8 cellular contexts compared by ENCODE assay signal in the genomic region with DNA sequence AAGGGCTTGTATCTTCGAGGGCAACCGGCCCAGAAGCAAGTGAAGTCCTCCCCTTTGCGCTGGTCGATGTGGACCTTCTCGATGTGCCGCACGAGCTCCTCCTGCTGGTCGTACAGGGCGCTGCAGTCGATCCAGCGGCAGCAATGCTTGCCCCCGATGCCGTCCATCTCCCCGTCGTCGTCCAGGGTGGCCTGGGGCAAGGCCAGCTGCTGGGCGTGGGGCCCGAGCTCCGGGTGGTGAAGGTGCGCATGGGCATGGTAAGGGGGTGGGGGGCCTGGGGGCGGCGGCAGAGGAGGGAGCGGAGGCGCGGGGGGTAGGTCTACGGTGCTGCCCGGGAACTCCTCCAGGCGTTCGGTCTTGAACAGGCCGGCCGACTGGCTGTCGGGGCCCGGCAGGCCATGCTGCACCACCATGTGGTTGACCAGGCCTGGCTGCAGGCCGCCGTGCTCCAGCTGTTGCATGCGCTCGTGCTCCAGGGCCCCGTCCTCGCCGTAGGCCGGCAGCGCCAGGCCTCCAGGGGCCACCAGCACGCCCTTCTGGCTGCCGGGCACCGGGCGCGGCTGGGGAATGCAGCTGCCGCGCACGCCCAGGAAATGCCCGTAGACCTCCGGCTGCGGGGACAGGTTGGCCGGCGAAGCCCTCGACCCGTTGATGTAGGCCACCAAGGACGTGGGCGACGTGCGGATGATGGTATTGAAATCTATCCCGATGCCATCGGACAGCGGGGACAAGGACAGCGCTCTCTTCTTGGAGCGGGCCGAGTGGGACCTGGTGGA.
DNase-seq lines count a peak whose midpoint lies in the region; ATAC-seq and TF ChIP-seq lines count a peak whose summit lies in the region.

No MANE protein-coding gene starts in this region.

- intact Hi-C loops in activated T-helper 1 cell treated with anti-CD3 and anti-CD28 coated beads, Interleukin-12 subunit alpha, Interleukin-12 subunit beta, Interleukin-2, Interleukin-4 antibody, amounts not matched to agents 30 ng/mL and 10 ng/mL and 1 ng/mL, durations not matched to agents 14 hours and 24 hours and 36 hours (cut with micrococcal nuclease): loop anchor here (1.0 to 5.0 kb wide), 4 partner anchors 219 to 876 kb away; no protein-coding TSS in a partner anchor

- no peaks in the 10 kb centered on the region for H3K4me1 Mint-ChIP-seq in activated T-helper 1 cell treated with anti-CD3 and anti-CD28 coated beads, Interleukin-12 subunit alpha, Interleukin-12 subunit beta, Interleukin-2, Interleukin-4 antibody, amounts not matched to agents 30 ng/mL and 10 ng/mL and 1 ng/mL, durations not matched to agents 14 hours and 24 hours and 36 hours (ENCODE audit: low read depth)
- no peaks in the 10 kb centered on the region for H3K4me1 Mint-ChIP-seq in immature natural killer cell

- ATAC-seq in stimulated activated naive CD8-positive, alpha-beta T cell treated with anti-CD3 and anti-CD28 coated beads, Interleukin-15, Interleukin-2, amounts not matched to agents 100 U/mL and 50 U/mL, for 24 hours: no peak

- no peaks in the 10 kb centered on the region for H3K36me3 Mint-ChIP-seq in activated T-helper 1 cell treated with anti-CD3 and anti-CD28 coated beads, Interleukin-12 subunit alpha, Interleukin-12 subunit beta, Interleukin-2, Interleukin-4 antibody, amounts not matched to agents 30 ng/mL and 10 ng/mL and 1 ng/mL, durations not matched to agents 14 hours and 24 hours and 36 hours (ENCODE audit: low read depth)
- no peaks in the 10 kb centered on the region for H3K36me3 Mint-ChIP-seq in immature natural killer cell

- TF ChIP-seq CTCF in GM12872 (IDR thresholded peaks at IDR 0.05; ENCODE audit: insufficient read depth, low read depth, low read length): peak; percentile 95

- H3K9me3 Mint-ChIP-seq in activated T-helper 1 cell treated with anti-CD3 and anti-CD28 coated beads, Interleukin-12 subunit alpha, Interleukin-12 subunit beta, Interleukin-2, Interleukin-4 antibody, amounts not matched to agents 30 ng/mL and 10 ng/mL and 1 ng/mL, durations not matched to agents 14 hours and 24 hours and 36 hours: no peaks in the 10 kb centered on the region
- no peaks in the 10 kb centered on the region for H3K9me3 Mint-ChIP-seq in immature natural killer cell

- DNase-seq in MV-4-11 (lab: John Stamatoyannopoulos, UW): peak; percentile 8
- DNase-seq in activated T-helper 1 cell treated with anti-CD3 and anti-CD28 coated beads, Interleukin-12 subunit alpha, Interleukin-12 subunit beta, Interleukin-2, Interleukin-4 antibody, amounts not matched to agents 30 ng/mL and 10 ng/mL and 1 ng/mL, durations not matched to agents 14 hours and 24 hours and 36 hours (ENCODE audit: low spot score): peak; percentile 13
- DNase-seq in immature natural killer cell: peak; percentile 14 to 16 (median 14)
- DNase-seq in stimulated activated naive CD8-positive, alpha-beta T cell treated with anti-CD3 and anti-CD28 coated beads, Interleukin-15, Interleukin-2, amounts not matched to agents 100 U/mL and 50 U/mL, for 24 hours: peak; percentile 53
- no peak for DNase-seq in HPDE6-E6E7 (ENCODE audit: extremely low spot score)
- DNase-seq in NCI-H446 treated with DMSO at 0.1 percent for 48 hours (lab: John Stamatoyannopoulos, UW): no peak
- no peak for DNase-seq in SHP77 treated with DMSO at 0.1 percent for 48 hours (lab: John Stamatoyannopoulos, UW)

- H3K4me3 Mint-ChIP-seq in activated T-helper 1 cell treated with anti-CD3 and anti-CD28 coated beads, Interleukin-12 subunit alpha, Interleukin-12 subunit beta, Interleukin-2, Interleukin-4 antibody, amounts not matched to agents 30 ng/mL and 10 ng/mL and 1 ng/mL, durations not matched to agents 14 hours and 24 hours and 36 hours: no peak overlapping the region
- H3K4me3 Mint-ChIP-seq in immature natural killer cell: no peak overlapping the region

- H3K27me3 Mint-ChIP-seq in activated T-helper 1 cell treated with anti-CD3 and anti-CD28 coated beads, Interleukin-12 subunit alpha, Interleukin-12 subunit beta, Interleukin-2, Interleukin-4 antibody, amounts not matched to agents 30 ng/mL and 10 ng/mL and 1 ng/mL, durations not matched to agents 14 hours and 24 hours and 36 hours (ENCODE audit: insufficient read depth): no peaks in the 10 kb centered on the region
- H3K27me3 Mint-ChIP-seq in immature natural killer cell (ENCODE audit: low read depth in 3 of 3): peaks cover 0 to 6% (median 2%) of the 10 kb centered on the region in 3 donors

- H3K27ac Mint-ChIP-seq in activated T-helper 1 cell treated with anti-CD3 and anti-CD28 coated beads, Interleukin-12 subunit alpha, Interleukin-12 subunit beta, Interleukin-2, Interleukin-4 antibody, amounts not matched to agents 30 ng/mL and 10 ng/mL and 1 ng/mL, durations not matched to agents 14 hours and 24 hours and 36 hours: no peak overlapping the region
- no peak overlapping the region for H3K27ac Mint-ChIP-seq in immature natural killer cell

Comparison
In these comparisons a context has a peak if more than half of its experiments do, and no peak if none do; other contexts are left out.
1. DNase-seq: peak in MV-4-11 (single experiment), activated T-helper 1 cell treated with anti-CD3 and anti-CD28 coated beads, Interleukin-12 subunit alpha, Interleukin-12 subunit beta, Interleukin-2, Interleukin-4 antibody, amounts not matched to agents 30 ng/mL and 10 ng/mL and 1 ng/mL, durations not matched to agents 14 hours and 24 hours and 36 hours (single experiment), immature natural killer cell (3 of 3) and stimulated activated naive CD8-positive, alpha-beta T cell treated with anti-CD3 and anti-CD28 coated beads, Interleukin-15, Interleukin-2, amounts not matched to agents 100 U/mL and 50 U/mL, for 24 hours (single experiment); none in HPDE6-E6E7 (single experiment), NCI-H446 treated with DMSO at 0.1 percent for 48 hours (single experiment) and SHP77 treated with DMSO at 0.1 percent for 48 hours (single experiment).